Comparison of ENCODE assay signal across 8 cellular contexts in genomic region chr17:40345161-40346034, GRCh38. TPM values are rescaled to one million over a fixed set of nuclear protein-coding genes. Genes with fewer than 3 reads are reported as not detected.
DNase-seq lines count a peak whose midpoint lies in the region; ATAC-seq, FAIRE-seq and TF ChIP-seq lines count a peak whose summit lies in the region.

No MANE protein-coding gene starts in this region.

- TF ChIP-seq CTCF in heart left ventricle (IDR thresholded peaks at IDR 0.05): no peak
- TF ChIP-seq CTCF in pancreas (IDR thresholded peaks at IDR 0.05): no peak

- peak; percentile 82 for DNase-seq in Caki2 (ENCODE audit: low read depth)
- peak; percentile 69 for DNase-seq in MG63
- peak; percentile 38 for DNase-seq in activated naive CD8-positive, alpha-beta T cell treated with anti-CD3 and anti-CD28 coated beads for 36 hours
- DNase-seq in heart left ventricle: peak; percentile 85 to 89 (median 88)
- DNase-seq in pancreas: peak; percentile 78 to 91 (median 84)
- DNase-seq in NCI-H2107 (lab: John Stamatoyannopoulos, UW): no peak
- DNase-seq in NCI-H774 (lab: John Stamatoyannopoulos, UW): no peak

- H3K27me3 ChIP-seq in MG63: no peaks in the 10 kb centered on the region
- no peaks in the 10 kb centered on the region for H3K27me3 ChIP-seq in heart left ventricle
- no peaks in the 10 kb centered on the region for H3K27me3 ChIP-seq in pancreas

- FAIRE-seq in pancreas (lab: Jason Lieb, UNC): no peak

- H3K27ac ChIP-seq in heart left ventricle (peak overlapping the region; percentile 88 to 99 (median 96)), pancreas (peak overlapping the region; percentile 12 to 82 (median 68))

- H3K36me3 Mint-ChIP-seq in activated naive CD8-positive, alpha-beta T cell treated with anti-CD3 and anti-CD28 coated beads for 36 hours: peaks cover 15% of the 10 kb centered on the region

- in situ Hi-C loops in Caki2 (cut with HindIII; ENCODE audit: low pct_unique_long_range_greater_than_20kb, low sequenced_read_pairs): no loop called here

- H3K4me1 Mint-ChIP-seq in activated naive CD8-positive, alpha-beta T cell treated with anti-CD3 and anti-CD28 coated beads for 36 hours: peaks cover 61% of the 10 kb centered on the region

- H3K4me1 ChIP-seq in heart left ventricle (peaks cover 35 to 93% (median 73%) of the 10 kb centered on the region in 12 donors), pancreas (peaks cover 22 to 61% (median 26%) of the 10 kb centered on the region in 3 donors)

- no peaks in the 10 kb centered on the region for H3K9me3 Mint-ChIP-seq in activated naive CD8-positive, alpha-beta T cell treated with anti-CD3 and anti-CD28 coated beads for 36 hours

- peak; percentile 3 to 46 (median 12) for ATAC-seq in heart left ventricle
- ATAC-seq in pancreas: peak; percentile 42 to 68 (median 56)
- ATAC-seq in HG03342 (IDR thresholded peaks at IDR 0.05; ENCODE audit: unreplicated experiment): no peak

- no peak for TF ChIP-seq POLR2A in heart left ventricle (IDR thresholded peaks at IDR 0.05)

- H3K27me3 Mint-ChIP-seq in activated naive CD8-positive, alpha-beta T cell treated with anti-CD3 and anti-CD28 coated beads for 36 hours: no peaks in the 10 kb centered on the region

- H3K36me3 ChIP-seq in MG63: peaks cover 36% of the 10 kb centered on the region
- peaks cover 0 to 24% (median 14%) of the 10 kb centered on the region in 9 donors for H3K36me3 ChIP-seq in heart left ventricle
- H3K36me3 ChIP-seq in pancreas: no peaks in the 10 kb centered on the region

- H3K9me3 ChIP-seq in MG63: no peaks in the 10 kb centered on the region
- no peaks in the 10 kb centered on the region for H3K9me3 ChIP-seq in heart left ventricle
- H3K9me3 ChIP-seq in pancreas: no peaks in the 10 kb centered on the region

- intact Hi-C loops in heart left ventricle (cut with DNase I): loop anchor here in 2 of 10 donors (2.0 kb wide), 2 partner anchors 27 to 29 kb away; no protein-coding TSS in a partner anchor
- intact Hi-C loops in pancreas (cut with DNase I): loop anchor here in 1 of 3 donors (5.0 kb wide), 1 partner anchor 33 kb away; no protein-coding TSS in a partner anchor

- peak overlapping the region; percentile 42 for H3K4me3 Mint-ChIP-seq in activated naive CD8-positive, alpha-beta T cell treated with anti-CD3 and anti-CD28 coated beads for 36 hours

- no peak overlapping the region for H3K4me3 ChIP-seq in MG63
- peak overlapping the region; percentile 19 to 98 (median 82) for H3K4me3 ChIP-seq in heart left ventricle
- peak overlapping the region; percentile 20 to 73 (median 38) for H3K4me3 ChIP-seq in pancreas

- 2 to 6% (median 4%) methylated on average over 25 to 45 of the region's 45 CpGs for WGBS in heart left ventricle, 4 donors
- 0 to 1% methylated on average over 41 to 45 of the region's 45 CpGs for WGBS in pancreas, 2 donors

- peak overlapping the region; percentile 38 for H3K27ac Mint-ChIP-seq in activated naive CD8-positive, alpha-beta T cell treated with anti-CD3 and anti-CD28 coated beads for 36 hours

RNA-seq across cellular contexts. Expression of gene GJD3, which starts 19.1 kb away (rescaled TPM):
- not detected in 2 replicates for total RNA-seq in Caki2 (2014; rRNA removed; shearing (Covaris generic); ENCODE audit: low replicate concordance)
- total RNA-seq in MG63 (2014; rRNA removed; shearing (Covaris generic); ENCODE audit: low replicate concordance): not detected in 2 replicates
- not detected for total RNA-seq in activated naive CD8-positive, alpha-beta T cell treated with anti-CD3 and anti-CD28 coated beads for 36 hours
- total RNA-seq in heart left ventricle (1 to 10 TPM; 1.2 to 8.7 (median 2.2) TPM), pancreas (under 1 TPM in 5 of 6 donors, not detected in 1; 0.19 to 0.67 (median 0.40) TPM)
- polyA plus RNA-seq in heart left ventricle (under 1 TPM; 0.30 to 0.35 TPM), pancreas (under 1 TPM in 1 of 2 donors, not detected in 1; 0.09 TPM)

RNA-seq across cellular contexts. Expression of gene RARA, which starts 36.4 kb away (rescaled TPM):
- 11.4 and 26.0 TPM in 2 replicates for total RNA-seq in Caki2 (2014; rRNA removed; shearing (Covaris generic); ENCODE audit: low replicate concordance)
- total RNA-seq in MG63 (2014; rRNA removed; shearing (Covaris generic); ENCODE audit: low replicate concordance): 8.9 and 11.2 TPM in 2 replicates
- 10 to 100 TPM; 31.2 to 33.3 TPM for total RNA-seq in activated naive CD8-positive, alpha-beta T cell treated with anti-CD3 and anti-CD28 coated beads for 36 hours
- total RNA-seq in heart left ventricle (10 to 100 TPM; 14.1 to 41.4 (median 19.4) TPM), pancreas (10 to 100 TPM in 3 of 6 donors, 1 to 10 TPM in 3; 6.8 to 19.7 (median 10.1) TPM)
- polyA plus RNA-seq in heart left ventricle (10 to 100 TPM; 15.5 to 22.0 TPM), pancreas (10 to 100 TPM; 14.7 to 15.0 TPM)

RNA-seq across cellular contexts. Expression of gene CDC6, which starts 57.7 kb away (rescaled TPM):
- total RNA-seq in Caki2 (2014; rRNA removed; shearing (Covaris generic); ENCODE audit: low replicate concordance): 60.9 and 68.1 TPM in 2 replicates
- total RNA-seq in MG63 (2014; rRNA removed; shearing (Covaris generic); ENCODE audit: low replicate concordance): 31.1 and 111 TPM in 2 replicates
- 100 to 1,000 TPM; 144 to 149 TPM for total RNA-seq in activated naive CD8-positive, alpha-beta T cell treated with anti-CD3 and anti-CD28 coated beads for 36 hours
- total RNA-seq in heart left ventricle (1 to 10 TPM in 2 of 9 donors, under 1 TPM in 7; 0.07 to 9.8 (median 0.69) TPM), pancreas (1 to 10 TPM in 5 of 6 donors, under 1 TPM in 1; 0.71 to 3.3 (median 2.0) TPM)
- polyA plus RNA-seq in heart left ventricle (1 to 10 TPM in 1 of 2 donors, under 1 TPM in 1; 0.34 to 2.8 TPM), pancreas (1 to 10 TPM in 1 of 2 donors, under 1 TPM in 1; 0.75 to 1.1 TPM)

Comparison
In these comparisons a context has a peak if more than half of its experiments do, and no peak if none do; other contexts are left out.
1. DNase-seq: peak in Caki2 (single experiment), MG63 (single experiment), activated naive CD8-positive, alpha-beta T cell treated with anti-CD3 and anti-CD28 coated beads for 36 hours (single experiment), heart left ventricle (5 of 5) and pancreas (6 of 6); none in NCI-H2107 (single experiment) and NCI-H774 (single experiment).